ENCODE assay signal across 27 cellular contexts in genomic region chr13:29746167-29746677, GRCh38.
DNase-seq lines count a peak whose midpoint lies in the region; ATAC-seq, FAIRE-seq and TF ChIP-seq lines count a peak whose summit lies in the region.
"Had no signal": no experiment of that assay in that cellular context is flagged by ENCODE, and none has a peak within 500 bp of the region (broad histone marks: within the 10 kb centered on the region; RNA-seq: fewer than 3 reads in every experiment).

No MANE protein-coding gene starts in this region.

- H3K9me3 ChIP-seq in adipocyte (ENCODE audit: control insufficient read depth, low read length): no peaks in the 10 kb centered on the region
- H3K9me3 ChIP-seq in hepatocyte (ENCODE audit: low read depth): no peaks in the 10 kb centered on the region
- H3K9me3 ChIP-seq in small intestine (ENCODE audit: control insufficient read depth, low read depth): no peaks in the 10 kb centered on the region
- H3K9me3 ChIP-seq: BE2C, SJSA1 had no signal

- H3K9ac ChIP-seq in adipocyte (ENCODE audit: low read length): no peak overlapping the region

- ATAC-seq in activated CD8-positive, alpha-beta memory T cell treated with anti-CD3 and anti-CD28 coated beads, Interleukin-2, amount 10 ng/mL, durations not matched to agents 7 days and 5 days: no peak
- no peak for ATAC-seq in GM21367 (IDR thresholded peaks at IDR 0.05; ENCODE audit: unreplicated experiment)
- ATAC-seq: GM12878, HepG2, Right ventricle myocardium inferior had no signal

- no peaks in the 10 kb centered on the region for H3K36me3 ChIP-seq in adipocyte (ENCODE audit: control insufficient read depth, insufficient read depth, low read length, severe bottlenecking)
- no peaks in the 10 kb centered on the region for H3K36me3 ChIP-seq in hepatocyte (replicated peaks; ENCODE audit: insufficient read depth, low read depth)
- H3K36me3 ChIP-seq in small intestine (ENCODE audit: control insufficient read depth in 2 of 2, insufficient read depth in 2 of 2, low read length in 2 of 2): no peaks in the 10 kb centered on the region
- H3K36me3 ChIP-seq: BE2C, SJSA1 had no signal

- H3K4me1 ChIP-seq in adipocyte (ENCODE audit: control insufficient read depth, insufficient read depth, low read length) (peaks cover 18% of the 10 kb centered on the region), hepatocyte (ENCODE audit: insufficient read depth) (peaks cover 3% of the 10 kb centered on the region), small intestine (ENCODE audit: control insufficient read depth in 2 of 2, insufficient read depth in 1 of 2, low read depth in 1 of 2, low read length in 1 of 2) (no peaks in the 10 kb centered on the region)

- H3K9me3 Mint-ChIP-seq in activated CD8-positive, alpha-beta memory T cell treated with anti-CD3 and anti-CD28 coated beads, Interleukin-2, amount 10 ng/mL, durations not matched to agents 7 days and 5 days (ENCODE audit: low read depth): no peaks in the 10 kb centered on the region

- no peaks in the 10 kb centered on the region for H3K36me3 Mint-ChIP-seq in activated CD8-positive, alpha-beta memory T cell treated with anti-CD3 and anti-CD28 coated beads, Interleukin-2, amount 10 ng/mL, durations not matched to agents 7 days and 5 days

- H2AFZ ChIP-seq in hepatocyte: no peak overlapping the region

- DNase-seq in activated CD8-positive, alpha-beta memory T cell treated with anti-CD3 and anti-CD28 coated beads, Interleukin-2, amount 10 ng/mL, durations not matched to agents 7 days and 5 days: no peak
- no peak for DNase-seq in activated CD8-positive, alpha-beta memory T cell treated with anti-CD3 and anti-CD28 coated beads, Interleukin-2, amount 50 U/mL, for 4 hours
- DNase-seq in adipocyte (ENCODE audit: low read depth): peak; percentile 10
- DNase-seq in hepatocyte (ENCODE audit: low spot score): no peak
- peak; percentile 71 for DNase-seq in small intestine
- DNase-seq in NCI-H2081 (lab: John Stamatoyannopoulos, UW): no peak
- no peak for DNase-seq in NCI-H146 (lab: John Stamatoyannopoulos, UW)
- DNase-seq: BE2C, DMS79 treated with DMSO at 0.1 percent for 48 hours, GOT3, HCEC 1CT, KBM-7, MM.1S, NCI-H1048, NCI-H1436, NCI-H1930, NCI-H2171, NCI-H526, OCI-M1 had no signal

- peak overlapping the region; percentile 2 for H3K27ac Mint-ChIP-seq in activated CD8-positive, alpha-beta memory T cell treated with anti-CD3 and anti-CD28 coated beads, Interleukin-2, amount 10 ng/mL, durations not matched to agents 7 days and 5 days

- H3K4me3 Mint-ChIP-seq in activated CD8-positive, alpha-beta memory T cell treated with anti-CD3 and anti-CD28 coated beads, Interleukin-2, amount 10 ng/mL, durations not matched to agents 7 days and 5 days: no peak overlapping the region

- H3K4me2 ChIP-seq in hepatocyte: peak overlapping the region; percentile 48

- H3K4me3 ChIP-seq in adipocyte (ENCODE audit: low read length): no peak overlapping the region
- H3K4me3 ChIP-seq in hepatocyte: no peak overlapping the region
- no peak overlapping the region for H3K4me3 ChIP-seq in small intestine (ENCODE audit: low read depth in 1 of 2, low read length in 2 of 2)
- H3K4me3 ChIP-seq: GM12878, SJSA1 had no signal

- H3K27me3 ChIP-seq in adipocyte (replicated peaks; ENCODE audit: control insufficient read depth, insufficient read depth, low read length): peaks cover 7% of the 10 kb centered on the region
- no peaks in the 10 kb centered on the region for H3K27me3 ChIP-seq in hepatocyte
- H3K27me3 ChIP-seq in small intestine (ENCODE audit: control insufficient read depth in 2 of 2, insufficient read depth in 2 of 2, low read length in 2 of 2): no peaks in the 10 kb centered on the region
- H3K27me3 ChIP-seq: BE2C, SJSA1 had no signal

- H3K4me1 Mint-ChIP-seq in activated CD8-positive, alpha-beta memory T cell treated with anti-CD3 and anti-CD28 coated beads, Interleukin-2, amount 10 ng/mL, durations not matched to agents 7 days and 5 days: no peaks in the 10 kb centered on the region

- CTCF ChIA-PET in activated CD8-positive, alpha-beta memory T cell treated with anti-CD3 and anti-CD28 coated beads, Interleukin-2, amount 10 ng/mL, durations not matched to agents 7 days and 5 days (lab: Charles Lee): no interaction called here

- no peak overlapping the region for H3K27ac ChIP-seq in hepatocyte
- no peak overlapping the region for H3K27ac ChIP-seq in small intestine (ENCODE audit: low read depth in 1 of 2, low read length in 1 of 2)
- H3K27ac ChIP-seq: SJSA1 had no signal

- no peak for TF ChIP-seq CTCF in hepatocyte (IDR thresholded peaks at IDR 0.05; ENCODE audit: poor library complexity)

- no peaks in the 10 kb centered on the region for H3K79me2 ChIP-seq in hepatocyte

- no peaks in the 10 kb centered on the region for H4K20me1 ChIP-seq in hepatocyte (ENCODE audit: insufficient read depth, poor library complexity, severe bottlenecking)

- H3K9me2 ChIP-seq in hepatocyte (replicated peaks; ENCODE audit: insufficient read depth): no peaks in the 10 kb centered on the region

- H3K27me3 Mint-ChIP-seq in activated CD8-positive, alpha-beta memory T cell treated with anti-CD3 and anti-CD28 coated beads, Interleukin-2, amount 10 ng/mL, durations not matched to agents 7 days and 5 days: peaks cover 18% of the 10 kb centered on the region

- WGBS in hepatocyte (ENCODE audit: low lambda C conversion rate, missing lambda C conversion rate): 57% methylated on average over 6 of the region's 6 CpGs
- 11 to 52% (median 39%) methylated on average over 6 of the region's 6 CpGs for WGBS in small intestine, 3 donors

- FAIRE-seq in small intestine (lab: Jason Lieb, UNC): no peak
- FAIRE-seq: A204.1, D721Med, GM12878, HepG2, RCC 7860 had no signal

Comparison
In these comparisons a context has a peak if more than half of its experiments do, and no peak if none do; other contexts are left out.
1. DNase-seq: peak in adipocyte (single experiment) and small intestine (single experiment); none in activated CD8-positive, alpha-beta memory T cell treated with anti-CD3 and anti-CD28 coated beads, Interleukin-2, amount 10 ng/mL, durations not matched to agents 7 days and 5 days (single experiment), activated CD8-positive, alpha-beta memory T cell treated with anti-CD3 and anti-CD28 coated beads, Interleukin-2, amount 50 U/mL, for 4 hours (single experiment), hepatocyte (single experiment), NCI-H2081 (0 of 2) and NCI-H146 (single experiment).